Comparison of ENCODE assay signal across 8 cellular contexts in the genomic region with DNA sequence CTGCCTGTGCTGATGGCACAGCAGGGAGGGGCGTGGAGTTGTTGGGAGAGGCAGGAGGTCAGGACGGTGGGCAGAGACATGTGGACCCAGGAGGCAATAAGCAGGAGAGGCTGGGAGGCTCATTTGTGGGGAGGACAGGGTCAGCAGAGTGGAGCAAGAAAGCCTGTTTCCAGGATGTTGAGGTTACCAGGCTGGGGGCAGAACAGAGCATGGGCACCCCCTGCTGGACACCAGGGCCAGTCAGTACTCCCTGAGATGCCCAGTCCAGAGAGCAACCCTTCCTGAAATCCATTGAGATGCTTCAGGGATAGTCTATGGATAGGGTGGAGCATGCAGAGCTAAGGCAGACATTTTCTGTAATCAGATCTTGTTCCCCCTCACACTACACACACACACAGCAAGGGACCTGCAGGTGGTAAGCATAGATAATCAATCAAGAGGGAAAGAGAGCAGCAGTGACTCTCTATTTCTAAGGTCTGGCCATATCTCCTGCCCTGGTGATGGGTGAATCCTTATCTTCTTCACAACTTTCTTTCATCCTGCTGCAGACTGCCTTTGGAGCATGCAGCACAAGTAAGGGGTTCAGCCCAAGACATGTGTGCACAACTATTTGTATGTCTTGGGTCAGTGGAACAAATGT. TPM values are rescaled to one million over a fixed set of nuclear protein-coding genes. Genes with fewer than 3 reads are reported as not detected.
A peak's percentile ranks its signal among the peaks of the same experiment; 100 is the strongest.
DNase-seq lines count a peak whose midpoint lies in the region; ATAC-seq, FAIRE-seq and TF ChIP-seq lines count a peak whose summit lies in the region.

No MANE protein-coding gene starts in this region.

- H3K9ac ChIP-seq in colonic mucosa (ENCODE audit: low read depth in 2 of 2, low read length in 2 of 2): no peak overlapping the region

- no TSS peak for BruUV-seq in OCI-LY7 (replicated peaks; lab: Mats Ljungman, UMichigan)

- no peak overlapping the region for H3K27ac ChIP-seq in OCI-LY7 (ENCODE audit: low read depth, low read length, poor library complexity, severe bottlenecking)
- H3K27ac ChIP-seq in colonic mucosa: no peak overlapping the region
- peak overlapping the region; percentile 67 for H3K27ac ChIP-seq in substantia nigra (ENCODE audit: low read depth, low read length, poor library complexity, severe bottlenecking)

- H3K4me3 ChIP-seq in BJ (ENCODE audit: low read depth, low read length) (no peak overlapping the region), OCI-LY7 (ENCODE audit: low read depth, low read length, poor library complexity, severe bottlenecking) (no peak overlapping the region), colonic mucosa (no peak overlapping the region)

- peak; percentile 96 for ATAC-seq in left lobe of liver
- ATAC-seq in GM21737 (IDR thresholded peaks at IDR 0.05; ENCODE audit: unreplicated experiment): no peak

- H3K4me1 ChIP-seq in OCI-LY7 (ENCODE audit: insufficient read depth, low read length, poor library complexity, severe bottlenecking) (no peaks in the 10 kb centered on the region), colonic mucosa (no peaks in the 10 kb centered on the region)

- H3K4me2 ChIP-seq in OCI-LY7 (ENCODE audit: low read length): no peak overlapping the region

- H3K36me3 ChIP-seq in BJ (ENCODE audit: control insufficient read depth, insufficient read depth, low read length): peaks cover 6% of the 10 kb centered on the region
- no peaks in the 10 kb centered on the region for H3K36me3 ChIP-seq in OCI-LY7 (ENCODE audit: insufficient read depth, low read length)
- no peaks in the 10 kb centered on the region for H3K36me3 ChIP-seq in colonic mucosa

- no peaks in the 10 kb centered on the region for H3K9me2 ChIP-seq in OCI-LY7 (ENCODE audit: insufficient read depth, low read length)

- CTCF ChIA-PET in BJ (lab: Yijun Ruan, JAX): interaction anchor here (0.7 to 4.3 kb wide), 13 partner anchors 9 to 530 kb away, joined by 3 to 18 read pairs (median 4); no protein-coding TSS in a partner anchor
- CTCF ChIA-PET in OCI-LY7 (lab: Charles Lee; ENCODE audit: unreplicated experiment): interaction anchor here (0.9 kb wide), 1 partner anchor 15 kb away, joined by 3 read pairs; no protein-coding TSS in a partner anchor

- FAIRE-seq in GM19239 (lab: Jason Lieb, UNC): peak; percentile 33

- POLR2A ChIA-PET in BJ (lab: Charles Lee) (no interaction called here), OCI-LY7 (lab: Charles Lee) (no interaction called here)

- no peaks in the 10 kb centered on the region for H3K9me3 ChIP-seq in OCI-LY7 (ENCODE audit: low read length)
- no peaks in the 10 kb centered on the region for H3K9me3 ChIP-seq in colonic mucosa

- no peaks in the 10 kb centered on the region for H3K79me2 ChIP-seq in OCI-LY7 (ENCODE audit: insufficient read depth, low read depth, low read length)

- H3K27me3 ChIP-seq in BJ (ENCODE audit: control insufficient read depth, insufficient read depth, low read length): no peaks in the 10 kb centered on the region
- no peaks in the 10 kb centered on the region for H3K27me3 ChIP-seq in colonic mucosa

- intact Hi-C loops in OCI-LY7 (cut with micrococcal nuclease; ENCODE audit: unreplicated experiment) (loop anchor here (1.0 to 5.0 kb wide), 4 partner anchors 79 to 545 kb away; no protein-coding TSS in a partner anchor), colonic mucosa (cut with DNase I) (loop anchor here (5.0 kb wide), 1 partner anchor 515 kb away; no protein-coding TSS in a partner anchor)

- H4K20me1 ChIP-seq in OCI-LY7 (ENCODE audit: insufficient read depth, low read length): no peaks in the 10 kb centered on the region

- DNase-seq in BJ (ENCODE audit: low read depth) (no peak), GM19239 (ENCODE audit: insufficient read length, low spot score) (peak; percentile 69), OCI-LY7 (ENCODE audit: low spot score) (peak; percentile 48), colonic mucosa (peak; percentile 55), left lobe of liver (ENCODE audit: low spot score) (peak; percentile 72), substantia nigra (lab: John Stamatoyannopoulos, UW) (peak in 43 of 49 donors; percentile 12 to 80 (median 49))
- no peak for DNase-seq in activated CD4-positive, CD25-positive, alpha-beta regulatory T cell (lab: John Stamatoyannopoulos, UW)

- no peak overlapping the region for H2AFZ ChIP-seq in OCI-LY7 (ENCODE audit: low read length)

- TF ChIP-seq CTCF in BJ (IDR thresholded peaks at IDR 0.05; ENCODE audit: insufficient read depth, low read depth, low read length): peak; percentile 82
- TF ChIP-seq CTCF in OCI-LY7 (conservative IDR thresholded peaks at IDR 0.05; ENCODE audit: low read length): peak; percentile 82
- peak; percentile 50 for TF ChIP-seq CTCF in colonic mucosa (IDR thresholded peaks at IDR 0.05)

RNA-seq across cellular contexts. Expression of a gene that starts 41.7 kb away (rescaled TPM):
- polyA plus RNA-seq in BJ (2011; rRNA removed): 9.2 and 13.4 TPM in 2 replicates
- 16.5 and 27.5 TPM in 2 replicates for polyA minus RNA-seq in BJ (2011; rRNA and poly(A)+ RNA removed)
- total RNA-seq in OCI-LY7 (2014; rRNA removed; shearing (Covaris generic)): not detected in 2 replicates
- not detected in 2 replicates for total RNA-seq in OCI-LY7 (2022)
- total RNA-seq in colonic mucosa: 10 to 100 TPM in 1 of 2 donors, 1 to 10 TPM in 1; 9.6 to 15.7 TPM
- 29.0 TPM for total RNA-seq in left lobe of liver

Comparison
In these comparisons a context has a peak if more than half of its experiments do, and no peak if none do; other contexts are left out.
1. DNase-seq: peak in GM19239 (single experiment), OCI-LY7 (single experiment), colonic mucosa (single experiment), left lobe of liver (single experiment) and substantia nigra (43 of 49); none in BJ (single experiment) and activated CD4-positive, CD25-positive, alpha-beta regulatory T cell (0 of 4).
2. RNA of a gene that starts 41.7 kb away (total RNA-seq): 29.0 TPM in left lobe of liver (single experiment) and 9.6 to 15.7 TPM in colonic mucosa; not detected in OCI-LY7; every median in the first group is over 10 times any median in the second.
3. Peak in every context shown above with its lines, with median percentiles within 50 percentile points of each other: CTCF ChIP-seq.